ENCODE assay signal across 9 cellular contexts in genomic region chr5:80182802-80183645, GRCh38.
DNase-seq lines count a peak whose midpoint lies in the region; ATAC-seq and TF ChIP-seq lines count a peak whose summit lies in the region.
"Had no signal": no experiment of that assay in that cellular context is flagged by ENCODE, and none has a peak within 500 bp of the region (broad histone marks: within the 10 kb centered on the region; RNA-seq: fewer than 3 reads in every experiment).

No MANE protein-coding gene starts in this region.

- intact Hi-C loops in PC-3 (cut with micrococcal nuclease), result no loop called here
- intact Hi-C loops in aorta (cut with DNase I), result no loop called here

- ATAC-seq in PC-3 (no peak), HG03565 (IDR thresholded peaks at IDR 0.05; ENCODE audit: unreplicated experiment) (no peak), aorta (ENCODE audit: low FRiP score) (no peak)

- CTCF ChIA-PET in PC-3 (lab: Charles Lee), result no interaction called here

- H3K9me3 ChIP-seq in PC-3 (ENCODE audit: low read length), result no peaks in the 10 kb centered on the region
- no peaks in the 10 kb centered on the region for H3K9me3 ChIP-seq in smooth muscle cell (replicated peaks; ENCODE audit: low read depth)
- H3K9me3 ChIP-seq in aorta (ENCODE audit: control insufficient read depth, low read length), result no peaks in the 10 kb centered on the region

- peaks cover 50% of the 10 kb centered on the region for H3K4me1 ChIP-seq in PC-3 (ENCODE audit: insufficient read depth, low read length)
- H3K4me1 ChIP-seq in smooth muscle cell (ENCODE audit: low read depth), result peaks cover 55% of the 10 kb centered on the region
- peaks cover 0 to 5% of the 10 kb centered on the region in 2 donors for H3K4me1 ChIP-seq in aorta (ENCODE audit: control insufficient read depth in 1 of 2, insufficient read depth in 2 of 2, low read length in 2 of 2)

- H3K36me3 Mint-ChIP-seq in endothelial cell (ENCODE audit: low read depth, unreplicated experiment), result peaks cover 22% of the 10 kb centered on the region

- peak overlapping the region; percentile 40 for H3K4me3 Mint-ChIP-seq in endothelial cell (ENCODE audit: unreplicated experiment)

- no peak for TF ChIP-seq CTCF in PC-3 (conservative IDR thresholded peaks at IDR 0.05; ENCODE audit: low read depth, low read length)
- no peak for TF ChIP-seq CTCF in endothelial cell (IDR thresholded peaks at IDR 0.05; ENCODE audit: unreplicated experiment)
- no peak for TF ChIP-seq CTCF in smooth muscle cell (IDR thresholded peaks at IDR 0.05; ENCODE audit: borderline replicate concordance, insufficient read depth, poor library complexity, severe bottlenecking)

- POLR2A ChIA-PET in PC-3 (lab: Charles Lee; ENCODE audit: unreplicated experiment), result no interaction called here

- peak overlapping the region; percentile 2 for H3K27ac Mint-ChIP-seq in endothelial cell (ENCODE audit: unreplicated experiment)

- H3K4me2 ChIP-seq in PC-3 (ENCODE audit: low read length) (no peak overlapping the region), smooth muscle cell (no peak overlapping the region)

- H3F3A ChIP-seq in PC-3 (ENCODE audit: low read length, unreplicated experiment) (no peaks in the 10 kb centered on the region), smooth muscle cell (ENCODE audit: low read depth) (peaks cover 18% of the 10 kb centered on the region)

- peak; percentile 15 for DNase-seq in NCI-H146 (lab: John Stamatoyannopoulos, UW)
- DNase-seq in NCI-H146 treated with DMSO at 0.1 percent for 48 hours (lab: John Stamatoyannopoulos, UW; ENCODE audit: unreplicated experiment), result no peak
- DNase-seq in PC-3, result no peak
- no peak for DNase-seq in endothelial cell (ENCODE audit: low spot score)
- DNase-seq in smooth muscle cell (lab: John Stamatoyannopoulos, UW; ENCODE audit: unreplicated experiment), result no peak
- no peak for DNase-seq in iPS-NIHi11 (ENCODE audit: low spot score)
- no peak for DNase-seq in aorta
- DNase-seq: NCI-H1092 had no signal

- no peaks in the 10 kb centered on the region for H3K79me2 ChIP-seq in PC-3 (ENCODE audit: low read length)
- H3K79me2 ChIP-seq in smooth muscle cell (ENCODE audit: low read depth), result peaks cover 50% of the 10 kb centered on the region

- H3K27ac ChIP-seq in PC-3 (ENCODE audit: low read length) (peak overlapping the region; percentile 37), smooth muscle cell (ENCODE audit: low read depth) (peak overlapping the region; percentile 36), aorta (ENCODE audit: low read depth in 1 of 2, low read length in 2 of 2) (no peak overlapping the region)

- H3K4me3 ChIP-seq in PC-3 (ENCODE audit: low read length) (no peak overlapping the region), smooth muscle cell (no peak overlapping the region), aorta (ENCODE audit: low read length in 2 of 2) (no peak overlapping the region)

- no TSS peak for BruUV-seq in PC-3 (replicated peaks; lab: Mats Ljungman, UMichigan)

- no peaks in the 10 kb centered on the region for H3K9me2 ChIP-seq in PC-3 (replicated peaks; ENCODE audit: low read length)

- H3K36me3 ChIP-seq in PC-3 (ENCODE audit: low read depth, low read length) (no peaks in the 10 kb centered on the region), smooth muscle cell (ENCODE audit: low read depth) (no peaks in the 10 kb centered on the region), aorta (ENCODE audit: control insufficient read depth in 1 of 2, insufficient read depth in 2 of 2, low read length in 1 of 2) (no peaks in the 10 kb centered on the region)

- WGBS in smooth muscle cell (ENCODE audit: low lambda C conversion rate), result 58% methylated on average over 7 of the region's 7 CpGs
- WGBS in aorta, 2 donors, result 91 to 94% methylated on average over 7 of the region's 7 CpGs

- peaks cover 56% of the 10 kb centered on the region for H3K4me1 Mint-ChIP-seq in endothelial cell (ENCODE audit: unreplicated experiment)

- H2AFZ ChIP-seq in PC-3 (ENCODE audit: low read length), result no peak overlapping the region
- H2AFZ ChIP-seq in smooth muscle cell (ENCODE audit: low read depth), result no peak overlapping the region

- H3K9me3 Mint-ChIP-seq in endothelial cell (ENCODE audit: unreplicated experiment), result no peaks in the 10 kb centered on the region

- H3K27me3 ChIP-seq in PC-3 (ENCODE audit: low read length) (no peaks in the 10 kb centered on the region), smooth muscle cell (ENCODE audit: low read depth) (no peaks in the 10 kb centered on the region), aorta (ENCODE audit: control insufficient read depth in 1 of 2, insufficient read depth in 2 of 2, low read length in 1 of 2) (no peaks in the 10 kb centered on the region)

- H3K9ac ChIP-seq in PC-3 (ENCODE audit: low read length), result no peak overlapping the region
- H3K9ac ChIP-seq in smooth muscle cell (ENCODE audit: low read depth), result no peak overlapping the region

- peaks cover 7% of the 10 kb centered on the region for H3K27me3 Mint-ChIP-seq in endothelial cell (ENCODE audit: unreplicated experiment)

- H4K20me1 ChIP-seq in PC-3 (ENCODE audit: low read length), result no peaks in the 10 kb centered on the region
- H4K20me1 ChIP-seq in smooth muscle cell (ENCODE audit: low read depth), result peaks cover 19% of the 10 kb centered on the region

Comparison
In these comparisons a context has a peak if more than half of its experiments do, and no peak if none do; other contexts are left out.
1. H3K27ac ChIP-seq: peak in PC-3 (single experiment) and smooth muscle cell (single experiment); none in aorta (0 of 2).